ENCODE assay signal across 17 cellular contexts in genomic region chr3:156472150-156472549, GRCh38.
DNase-seq lines count a peak whose midpoint lies in the region; ATAC-seq and TF ChIP-seq lines count a peak whose summit lies in the region.
"Had no signal": no experiment of that assay in that cellular context is flagged by ENCODE, and none has a peak within 500 bp of the region (broad histone marks: within the 10 kb centered on the region; RNA-seq: fewer than 3 reads in every experiment).

No MANE protein-coding gene starts in this region.

- ATAC-seq in HG03342 (IDR thresholded peaks at IDR 0.05; ENCODE audit: unreplicated experiment) (no peak), HG03280 (IDR thresholded peaks at IDR 0.05; ENCODE audit: unreplicated experiment) (no peak)

- H3K4me3 ChIP-seq in choroid plexus epithelial cell (ENCODE audit: low read depth, low read length): no peak overlapping the region
- H3K4me3 ChIP-seq: lower lobe of right lung, thoracic aorta had no signal

- DNase-seq in DMS 273 (lab: John Stamatoyannopoulos, UW; ENCODE audit: unreplicated experiment) (peak; percentile 42), DMS 273 treated with DMSO at 0.1 percent for 48 hours (lab: John Stamatoyannopoulos, UW) (no peak), DMS79 treated with DMSO at 0.1 percent for 48 hours (lab: John Stamatoyannopoulos, UW) (peak; percentile 64), choroid plexus epithelial cell (ENCODE audit: low read depth) (no peak), midbrain (lab: John Stamatoyannopoulos, UW) (no peak)
- DNase-seq: 8988T; activated CD8-positive, alpha-beta memory T cell treated with anti-CD3 and anti-CD28 coated beads, Interleukin-2, amount 50 U/mL, for 48 hours; activated naive CD4-positive, alpha-beta T cell treated with Interleukin-2 at 50 U/mL for 16 hours; EL; lower lobe of right lung; naive B cell; NCI-H526; stimulated activated CD4-positive, alpha-beta T cell treated with anti-CD3 and anti-CD28 coated beads, Interleukin-4, amount 100 ng/mL, for 4 hours had no signal

- 0 out of 2 replicates have a peak, but pooled peaks have one; percentile 15 for TF ChIP-seq CTCF in LNCAP (IDR thresholded peaks at IDR 0.05)
- TF ChIP-seq CTCF in choroid plexus epithelial cell (conservative IDR thresholded peaks at IDR 0.05; ENCODE audit: low read depth, low read length): peak; percentile 6

Comparison
In these comparisons a context has a peak if more than half of its experiments do, and no peak if none do; other contexts are left out.
1. DNase-seq: peak in DMS 273 (single experiment) and DMS79 treated with DMSO at 0.1 percent for 48 hours (single experiment); none in DMS 273 treated with DMSO at 0.1 percent for 48 hours (single experiment), choroid plexus epithelial cell (single experiment) and midbrain (single experiment).